22 cellular contexts compared by ENCODE assay signal in the genomic region with DNA sequence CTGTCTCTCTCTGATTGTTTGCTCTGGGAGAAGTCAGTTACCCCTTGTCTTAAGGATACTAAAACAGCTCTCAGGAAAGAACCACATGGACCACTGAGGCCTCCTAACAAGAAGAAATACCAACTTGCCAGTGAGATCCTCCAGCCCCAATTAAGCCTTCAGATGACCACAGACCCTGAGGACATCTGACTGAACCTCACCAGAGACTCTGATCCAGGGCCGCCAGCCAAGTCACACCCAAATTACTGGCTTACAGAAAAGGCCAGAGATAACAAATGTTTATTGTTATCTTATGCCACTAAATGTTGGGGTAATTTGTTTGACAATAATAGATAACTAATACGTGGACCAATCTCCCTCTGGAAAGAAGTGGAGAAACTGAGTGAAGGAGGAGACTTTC. TPM values are rescaled to one million over a fixed set of nuclear protein-coding genes. Genes with fewer than 3 reads are reported as not detected.
DNase-seq lines count a peak whose midpoint lies in the region; TF ChIP-seq lines count a peak whose summit lies in the region.
"Had no signal": no experiment of that assay in that cellular context is flagged by ENCODE, and none has a peak within 500 bp of the region (broad histone marks: within the 10 kb centered on the region; RNA-seq: fewer than 3 reads in every experiment).

No MANE protein-coding gene starts in this region.

- intact Hi-C loops in posterior vena cava (cut with DNase I), result no loop called here

- peaks cover 10% of the 10 kb centered on the region for H3K27me3 Mint-ChIP-seq in nephron progenitor cell (ENCODE audit: low read depth, poor library complexity)

- no peak overlapping the region for H3K27ac Mint-ChIP-seq in nephron progenitor cell
- H3K27ac Mint-ChIP-seq: CD14-positive monocyte; CD4-positive, alpha-beta memory T cell; CD8-positive, alpha-beta memory T cell had no signal

- no peaks in the 10 kb centered on the region for H3K4me1 Mint-ChIP-seq in nephron progenitor cell
- H3K4me1 Mint-ChIP-seq: CD4-positive, alpha-beta memory T cell; CD8-positive, alpha-beta memory T cell had no signal

- DNase-seq in HUDEP-2 (lab: John Stamatoyannopoulos, UW; ENCODE audit: unreplicated experiment in 76 of 76) (peak in 39 of 76 experiments; percentile 1 to 64 (median 24)), posterior vena cava (ENCODE audit: low spot score) (peak; percentile 57), nephron progenitor cell (no peak), hypothalamus (lab: John Stamatoyannopoulos, UW) (no peak), UCSD-AML1 (lab: John Stamatoyannopoulos, UW; ENCODE audit: unreplicated experiment) (no peak)
- DNase-seq: 8988T; ACHN; BE2C; C1 segment of cervical spinal cord; CD4-positive, alpha-beta memory T cell; CD4-positive, CD25-positive, alpha-beta regulatory T cell; CD8-positive, alpha-beta memory T cell; COR-L47; DMS 273 treated with DMSO at 0.1 percent for 48 hours; DMS153; DMS53; DMS79; DND-41; EL; GDM1 had no signal

- peaks cover 20% of the 10 kb centered on the region for H3K36me3 Mint-ChIP-seq in nephron progenitor cell (ENCODE audit: low read depth)
- H3K36me3 Mint-ChIP-seq: CD14-positive monocyte; CD4-positive, CD25-positive, alpha-beta regulatory T cell had no signal

- no peak overlapping the region for H3K4me3 Mint-ChIP-seq in nephron progenitor cell
- H3K4me3 Mint-ChIP-seq: CD4-positive, alpha-beta memory T cell; CD4-positive, CD25-positive, alpha-beta regulatory T cell; CD8-positive, alpha-beta memory T cell had no signal

- TF ChIP-seq CTCF in nephron progenitor cell (IDR thresholded peaks at IDR 0.05), result no peak

- H3K9me3 Mint-ChIP-seq in nephron progenitor cell, result peaks cover 21% of the 10 kb centered on the region

RNA-seq across cellular contexts. Expression of gene SLC12A8, which starts 40.2 kb away (rescaled TPM):
- total RNA-seq in posterior vena cava, result under 1 TPM; 0.67 to 0.69 TPM
- total RNA-seq: CD4-positive, alpha-beta memory T cell; CD4-positive, CD25-positive, alpha-beta regulatory T cell; G401 had no signal

Comparison
In these comparisons a context has a peak if more than half of its experiments do, and no peak if none do; other contexts are left out.
1. DNase-seq: peak in HUDEP-2 (39 of 76) and posterior vena cava (single experiment); none in nephron progenitor cell (single experiment), hypothalamus (0 of 51) and UCSD-AML1 (single experiment).